15 cellular contexts compared by ENCODE assay signal in the genomic region with DNA sequence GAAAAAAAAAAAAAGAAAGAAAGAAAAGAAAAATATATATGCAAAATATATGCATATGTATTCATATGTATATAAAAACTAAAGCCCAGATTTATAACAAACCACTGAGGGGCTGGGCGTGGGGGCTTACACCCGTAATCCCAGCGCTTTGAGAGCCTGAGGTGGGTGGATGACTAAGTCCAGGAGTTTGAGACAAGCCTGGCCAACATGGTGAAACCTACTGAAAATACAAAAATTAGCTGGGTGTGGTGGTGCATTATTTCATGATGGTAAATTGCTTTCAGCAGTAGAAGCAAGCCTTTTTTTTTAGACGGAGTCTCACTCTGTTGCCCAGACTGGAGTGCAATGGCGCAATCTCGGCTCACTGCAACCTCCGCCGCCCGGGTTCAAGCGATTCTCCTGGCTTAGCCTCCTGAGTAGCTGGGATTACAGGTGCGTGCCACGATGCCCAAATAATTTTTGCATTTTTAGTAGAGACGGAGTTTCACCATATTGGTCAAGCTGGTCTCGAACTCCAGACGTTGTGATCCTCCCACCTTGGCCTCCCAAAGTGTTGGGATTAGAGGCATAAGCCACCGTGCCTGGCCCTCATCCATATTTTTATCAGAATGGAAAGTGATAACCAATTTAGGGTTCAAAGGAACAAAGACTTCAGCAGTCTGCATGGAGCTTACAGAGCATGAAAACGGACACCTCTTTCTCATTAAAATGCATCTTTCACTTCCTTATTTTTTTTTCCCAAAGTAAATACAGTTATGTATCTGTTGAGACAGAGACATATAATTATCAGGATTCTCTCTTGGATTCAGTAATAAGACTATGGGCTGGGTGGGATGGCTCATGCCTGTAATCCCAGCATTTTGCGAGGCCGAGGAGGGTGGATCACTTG. TPM values are rescaled to one million over a fixed set of nuclear protein-coding genes. Genes with fewer than 3 reads are reported as not detected.
DNase-seq lines count a peak whose midpoint lies in the region; ATAC-seq and TF ChIP-seq lines count a peak whose summit lies in the region.
"Had no signal": no experiment of that assay in that cellular context is flagged by ENCODE, and none has a peak within 500 bp of the region (broad histone marks: within the 10 kb centered on the region; RNA-seq: fewer than 3 reads in every experiment).

No MANE protein-coding gene starts in this region.

- no peak overlapping the region for H3K27ac Mint-ChIP-seq in activated CD8-positive, alpha-beta T cell treated with anti-CD3 and anti-CD28 coated beads, Interleukin-2, amount 10 ng/mL, durations not matched to agents 7 days and 5 days
- no peak overlapping the region for H3K27ac Mint-ChIP-seq in activated CD4-positive, alpha-beta T cell treated with anti-CD3 and anti-CD28 coated beads, Interleukin-2, amount 10 ng/mL, durations not matched to agents 24 days and 14 days

- no peaks in the 10 kb centered on the region for H3K9me3 ChIP-seq in heart right ventricle
- H3K9me3 ChIP-seq: tibial nerve had no signal

- TF ChIP-seq CTCF in GM06990 (IDR thresholded peaks at IDR 0.05; ENCODE audit: insufficient read depth, low read length, poor library complexity, severe bottlenecking) (no peak), heart right ventricle (IDR thresholded peaks at IDR 0.05) (no peak)

- no peaks in the 10 kb centered on the region for H3K36me3 Mint-ChIP-seq in activated CD8-positive, alpha-beta T cell treated with anti-CD3 and anti-CD28 coated beads, Interleukin-2, amount 10 ng/mL, durations not matched to agents 7 days and 5 days (ENCODE audit: low read depth)
- H3K36me3 Mint-ChIP-seq in activated CD4-positive, alpha-beta T cell treated with anti-CD3 and anti-CD28 coated beads, Interleukin-2, amount 10 ng/mL, durations not matched to agents 24 days and 14 days (ENCODE audit: low read depth): no peaks in the 10 kb centered on the region

- CTCF ChIA-PET in activated CD8-positive, alpha-beta T cell treated with anti-CD3 and anti-CD28 coated beads, Interleukin-2, amount 10 ng/mL, durations not matched to agents 7 days and 5 days (lab: Charles Lee): interaction anchor here (0.5 kb wide), 1 partner anchor 1121 kb away, joined by 3 read pairs; no protein-coding TSS in a partner anchor

- H3K27me3 ChIP-seq in GM06990 (replicated peaks; ENCODE audit: control insufficient read depth, insufficient read depth, low read length) (no peaks in the 10 kb centered on the region), heart right ventricle (no peaks in the 10 kb centered on the region)
- H3K27me3 ChIP-seq: tibial nerve had no signal

- peak overlapping the region; percentile 40 for H3K4me3 ChIP-seq in GM06990 (replicated peaks; ENCODE audit: low read depth, low read length)
- H3K4me3 ChIP-seq in heart right ventricle: no peak overlapping the region
- H3K4me3 ChIP-seq: tibial nerve had no signal

- POLR2A ChIA-PET in activated CD8-positive, alpha-beta T cell treated with anti-CD3 and anti-CD28 coated beads, Interleukin-2, amount 10 ng/mL, durations not matched to agents 7 days and 5 days (lab: Charles Lee): no interaction called here

- no peak overlapping the region for H3K27ac ChIP-seq in heart right ventricle
- H3K27ac ChIP-seq: tibial nerve had no signal

- 93% methylated on average over 19 of the region's 19 CpGs for WGBS in heart right ventricle, 2 donors

- DNase-seq in GM06990 (ENCODE audit: extremely low read depth, insufficient read length): peak; percentile 45
- DNase-seq in activated CD8-positive, alpha-beta T cell treated with anti-CD3 and anti-CD28 coated beads, Interleukin-2, amount 10 ng/mL, durations not matched to agents 7 days and 5 days: no peak
- DNase-seq in middle frontal gyrus (ENCODE audit: extremely low spot score, low spot score): no peak
- DNase-seq in activated CD4-positive, alpha-beta T cell treated with anti-CD3 and anti-CD28 coated beads, Interleukin-2, amount 10 ng/mL, durations not matched to agents 24 days and 14 days: no peak
- DNase-seq in heart right ventricle: no peak
- DNase-seq: ACHN, anterior cingulate cortex, EL, hypothalamus, mesenchymal stem cell, NCI-H526 had no signal

- intact Hi-C loops in activated CD4-positive, alpha-beta T cell treated with anti-CD3 and anti-CD28 coated beads, Interleukin-2, amount 10 ng/mL, durations not matched to agents 24 days and 14 days (cut with micrococcal nuclease): no loop called here
- intact Hi-C loops in heart right ventricle (cut with DNase I): no loop called here

- no peak overlapping the region for H3K4me3 Mint-ChIP-seq in activated CD8-positive, alpha-beta T cell treated with anti-CD3 and anti-CD28 coated beads, Interleukin-2, amount 10 ng/mL, durations not matched to agents 7 days and 5 days
- no peak overlapping the region for H3K4me3 Mint-ChIP-seq in activated CD4-positive, alpha-beta T cell treated with anti-CD3 and anti-CD28 coated beads, Interleukin-2, amount 10 ng/mL, durations not matched to agents 24 days and 14 days

- no peaks in the 10 kb centered on the region for H3K27me3 Mint-ChIP-seq in activated CD8-positive, alpha-beta T cell treated with anti-CD3 and anti-CD28 coated beads, Interleukin-2, amount 10 ng/mL, durations not matched to agents 7 days and 5 days (ENCODE audit: low read depth)
- no peaks in the 10 kb centered on the region for H3K27me3 Mint-ChIP-seq in activated CD4-positive, alpha-beta T cell treated with anti-CD3 and anti-CD28 coated beads, Interleukin-2, amount 10 ng/mL, durations not matched to agents 24 days and 14 days

- ATAC-seq in GM19372 (IDR thresholded peaks at IDR 0.05; ENCODE audit: low read depth, unreplicated experiment) (peak; percentile 64), HG02852 (IDR thresholded peaks at IDR 0.05; ENCODE audit: unreplicated experiment) (peak; percentile 84), HG03571 (IDR thresholded peaks at IDR 0.05; ENCODE audit: unreplicated experiment) (peak; percentile 49), heart right ventricle (no peak)
- ATAC-seq in activated CD8-positive, alpha-beta T cell treated with anti-CD3 and anti-CD28 coated beads, Interleukin-2, amount 10 ng/mL, durations not matched to agents 7 days and 5 days: no peak

- no peaks in the 10 kb centered on the region for H3K4me1 ChIP-seq in heart right ventricle
- H3K4me1 ChIP-seq: tibial nerve had no signal

- H3K36me3 ChIP-seq in GM06990 (ENCODE audit: control insufficient read depth, insufficient read depth, low read length): no peaks in the 10 kb centered on the region
- H3K36me3 ChIP-seq in heart right ventricle: no peaks in the 10 kb centered on the region
- H3K36me3 ChIP-seq: tibial nerve had no signal

- H3K9me3 Mint-ChIP-seq in activated CD8-positive, alpha-beta T cell treated with anti-CD3 and anti-CD28 coated beads, Interleukin-2, amount 10 ng/mL, durations not matched to agents 7 days and 5 days (ENCODE audit: insufficient read depth): no peaks in the 10 kb centered on the region
- no peaks in the 10 kb centered on the region for H3K9me3 Mint-ChIP-seq in activated CD4-positive, alpha-beta T cell treated with anti-CD3 and anti-CD28 coated beads, Interleukin-2, amount 10 ng/mL, durations not matched to agents 24 days and 14 days

- no peaks in the 10 kb centered on the region for H3K4me1 Mint-ChIP-seq in activated CD8-positive, alpha-beta T cell treated with anti-CD3 and anti-CD28 coated beads, Interleukin-2, amount 10 ng/mL, durations not matched to agents 7 days and 5 days (ENCODE audit: low read depth)
- no peaks in the 10 kb centered on the region for H3K4me1 Mint-ChIP-seq in activated CD4-positive, alpha-beta T cell treated with anti-CD3 and anti-CD28 coated beads, Interleukin-2, amount 10 ng/mL, durations not matched to agents 24 days and 14 days

RNA-seq across cellular contexts. Expression of a gene that starts 27.7 kb away (rescaled TPM):
- total RNA-seq in activated CD8-positive, alpha-beta T cell treated with anti-CD3 and anti-CD28 coated beads, Interleukin-2, amount 10 ng/mL, durations not matched to agents 7 days and 5 days: 10 to 100 TPM; 15.3 to 16.4 TPM
- 23.1 and 24.1 TPM in 2 replicates for total RNA-seq in activated CD4-positive, alpha-beta T cell treated with anti-CD3 and anti-CD28 coated beads, Interleukin-2, amount 10 ng/mL, durations not matched to agents 24 days and 14 days
- 10 to 100 TPM; 15.6 to 33.4 (median 20.3) TPM for total RNA-seq in heart right ventricle
- polyA plus RNA-seq in heart right ventricle: 1 to 10 TPM; 3.9 to 6.0 TPM

RNA-seq across cellular contexts. Expression of a gene that starts 34.8 kb away (rescaled TPM):
- total RNA-seq in activated CD8-positive, alpha-beta T cell treated with anti-CD3 and anti-CD28 coated beads, Interleukin-2, amount 10 ng/mL, durations not matched to agents 7 days and 5 days: 10 to 100 TPM; 67.9 to 69.2 TPM
- 122 and 124 TPM in 2 replicates for total RNA-seq in activated CD4-positive, alpha-beta T cell treated with anti-CD3 and anti-CD28 coated beads, Interleukin-2, amount 10 ng/mL, durations not matched to agents 24 days and 14 days
- 100 to 1,000 TPM in 7 of 10 donors, 10 to 100 TPM in 3; 85.1 to 131 (median 101) TPM for total RNA-seq in heart right ventricle
- polyA plus RNA-seq in heart right ventricle: 10 to 100 TPM; 33.7 to 54.7 TPM

Comparison
In these comparisons a context has a peak if more than half of its experiments do, and no peak if none do; other contexts are left out.
1. ATAC-seq: peak in GM19372 (single experiment), HG02852 (single experiment) and HG03571 (single experiment); none in activated CD8-positive, alpha-beta T cell treated with anti-CD3 and anti-CD28 coated beads, Interleukin-2, amount 10 ng/mL, durations not matched to agents 7 days and 5 days (single experiment) and heart right ventricle (0 of 8).